Comparison of ENCODE assay signal across 1 cellular context in the genomic region with DNA sequence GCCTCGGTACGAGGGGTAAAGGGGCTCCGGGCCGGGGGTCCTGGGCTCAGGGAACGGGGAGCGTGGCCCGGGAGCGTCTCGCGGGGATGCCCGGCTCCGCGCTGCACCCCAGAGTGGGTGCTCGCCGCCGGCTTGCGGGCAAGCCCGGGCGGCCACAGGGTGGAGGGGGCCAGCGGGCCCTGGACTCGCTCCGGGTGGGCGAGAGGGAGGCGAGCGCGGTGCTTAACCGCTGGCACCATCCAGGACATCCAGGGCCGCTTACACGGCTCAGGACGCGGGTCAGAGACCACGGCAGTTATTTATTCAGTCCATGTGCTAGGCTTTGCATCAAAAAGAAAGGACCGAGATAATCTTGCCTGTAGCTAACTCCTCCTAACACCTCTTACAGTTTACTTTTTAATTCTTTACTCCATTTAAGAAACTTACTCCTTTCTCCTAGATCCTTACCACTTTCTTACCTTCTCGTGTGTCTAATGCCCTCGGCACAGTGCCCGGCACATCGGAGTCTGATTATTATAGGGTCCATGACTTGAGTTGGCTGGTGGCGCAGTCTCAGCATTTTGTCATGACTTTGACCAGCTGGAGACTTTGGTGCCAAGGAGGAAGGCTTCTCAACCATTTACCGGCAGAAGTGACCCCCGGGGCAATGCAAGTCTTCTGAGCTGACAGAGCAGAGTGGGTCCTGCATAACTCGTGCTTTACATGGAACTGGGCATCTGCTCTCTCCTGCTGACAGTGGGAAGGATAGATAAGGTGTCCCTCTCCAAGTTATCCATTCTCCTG.
A peak's percentile ranks its signal among the peaks of the same experiment; 100 is the strongest.
TF ChIP-seq lines count a peak whose summit lies in the region.

No MANE protein-coding gene starts in this region.

TF ChIP-seq in HEK293, 187 proteins besides CTCF, POLR2A, EP300 and RAD21 (continued from another document):
- TF ChIP-seq PRDM2 (tag by site-specific recombination; IDR thresholded peaks at IDR 0.05; ENCODE audit: borderline replicate concordance) (no peak), ZBTB20 (tag by site-specific recombination; IDR thresholded peaks at IDR 0.05) (peak; percentile 65; the same call in 1 of the 2 replicates), ZBTB26 (tag by site-specific recombination; optimal IDR thresholded peaks at IDR 0.05) (peak; percentile 24), PRDM1 (tag by site-specific recombination; IDR thresholded peaks at IDR 0.05) (0 out of 2 replicates have a peak, but pooled peaks have one; percentile 36), ZNF280C (tag by site-specific recombination; IDR thresholded peaks at IDR 0.05) (no peak), ZNF510 (tag by site-specific recombination; IDR thresholded peaks at IDR 0.05; ENCODE audit: insufficient replicate concordance) (no peak), TRIM28 (IDR thresholded peaks at IDR 0.05; ENCODE audit: borderline replicate concordance, low read length) (no peak), OSR2 (tag by site-specific recombination; IDR thresholded peaks at IDR 0.05) (no peak), ZNF362 (tag by site-specific recombination; IDR thresholded peaks at IDR 0.05) (no peak), SP7 (tag by site-specific recombination; IDR thresholded peaks at IDR 0.05) (no peak; the same call in 1 of the 2 replicates), ZNF704 (tag by site-specific recombination; IDR thresholded peaks at IDR 0.05) (no peak), ZNF792 (tag by site-specific recombination; IDR thresholded peaks at IDR 0.05) (no peak), ZNF335 (tag by site-specific recombination; conservative IDR thresholded peaks at IDR 0.05) (peak; percentile 42; the same call in 1 of the 2 replicates), ZBTB6 (tag by site-specific recombination; IDR thresholded peaks at IDR 0.05) (no peak), PRDM6 (tag by site-specific recombination; IDR thresholded peaks at IDR 0.05) (no peak), ZNF664 (tag by site-specific recombination; IDR thresholded peaks at IDR 0.05) (no peak), ZNF600 (tag by site-specific recombination; IDR thresholded peaks at IDR 0.05) (peak; percentile 50; the same call in 1 of the 2 replicates)
